In the genomic region with DNA sequence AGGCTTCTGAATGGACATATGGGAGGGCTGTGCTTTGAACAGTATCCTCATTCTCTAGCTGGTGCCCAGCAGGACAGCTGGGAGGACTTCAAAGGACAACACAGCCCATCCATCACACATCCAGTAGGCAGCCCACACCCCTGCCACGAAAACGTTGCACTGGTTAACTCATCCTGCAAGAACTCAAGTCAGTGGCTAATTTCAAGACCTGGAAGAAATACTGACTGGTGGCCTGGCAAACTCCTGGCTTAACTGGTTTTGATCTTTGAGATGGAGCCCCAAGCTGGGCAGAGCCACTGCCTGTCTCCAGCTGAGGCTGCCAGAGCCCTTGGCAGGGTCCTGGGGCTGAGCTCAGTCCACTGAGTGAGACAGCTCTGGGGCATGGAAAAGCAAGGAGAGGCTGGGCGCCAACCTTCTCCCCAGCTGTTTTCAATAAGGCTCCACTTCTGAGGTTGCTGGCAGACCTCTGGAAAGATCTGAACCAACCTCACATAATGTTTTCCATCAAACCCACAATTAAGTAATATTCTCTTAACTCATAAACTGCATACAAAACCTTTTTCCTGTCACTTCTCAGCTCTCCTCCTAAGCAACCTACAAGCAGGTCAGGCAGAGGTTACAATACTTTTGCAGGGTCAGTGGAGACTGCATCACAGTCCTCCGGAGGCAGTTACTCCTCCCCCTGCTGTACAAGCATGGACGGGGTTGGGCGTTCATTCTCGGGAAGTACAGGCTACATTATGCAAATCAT, we compare ENCODE assay signal across 11 cellular contexts.
DNase-seq lines count a peak whose midpoint lies in the region; ATAC-seq and TF ChIP-seq lines count a peak whose summit lies in the region.
"Had no signal": no experiment of that assay in that cellular context is flagged by ENCODE, and none has a peak within 500 bp of the region (broad histone marks: within the 10 kb centered on the region; RNA-seq: fewer than 3 reads in every experiment).

No MANE protein-coding gene starts in this region.

- TF ChIP-seq CTCF in epithelial cell of proximal tubule (conservative IDR thresholded peaks at IDR 0.05; ENCODE audit: low read depth, low read length) (peak; percentile 13), nephron (IDR thresholded peaks at IDR 0.05; ENCODE audit: unreplicated experiment in 3 of 3) (no peak)

- no peaks in the 10 kb centered on the region for H3K36me3 Mint-ChIP-seq in nephron (ENCODE audit: low read depth)

- H3K9me3 Mint-ChIP-seq in nephron = no peaks in the 10 kb centered on the region

- no peak for ATAC-seq in HG02759 (IDR thresholded peaks at IDR 0.05; ENCODE audit: unreplicated experiment)
- ATAC-seq: GM12878 had no signal

- peak overlapping the region in 2 of 3 experiments; percentile 1 to 62 for H3K27ac Mint-ChIP-seq in nephron

- no peak overlapping the region for H3K4me3 Mint-ChIP-seq in nephron

- no peak overlapping the region for H3K4me3 ChIP-seq in epithelial cell of proximal tubule (ENCODE audit: low read depth, low read length)
- H3K4me3 ChIP-seq: gastrocnemius medialis, GM12878 had no signal

- no peaks in the 10 kb centered on the region for H3K27me3 Mint-ChIP-seq in nephron (ENCODE audit: low read depth)

- DNase-seq in A172 (ENCODE audit: low spot score) = peak; percentile 94
- peak; percentile 7 for DNase-seq in NCI-H2227 (lab: John Stamatoyannopoulos, UW; ENCODE audit: unreplicated experiment)
- no peak for DNase-seq in epithelial cell of proximal tubule (ENCODE audit: low read depth)
- DNase-seq in NK-92 treated with Interleukin-12 subunit alpha and Interleukin-12 subunit beta, amount 100 ng/mL, for 24 hours (lab: John Stamatoyannopoulos, UW) = no peak
- DNase-seq in CD1c-positive myeloid dendritic cell (ENCODE audit: extremely low spot score) = no peak
- no peak for DNase-seq in NCI-H2107 (lab: John Stamatoyannopoulos, UW)
- DNase-seq: gastrocnemius medialis, NCI-H1092 treated with DMSO at 0.1 percent for 48 hours had no signal

- peaks cover 25% of the 10 kb centered on the region for H3K4me1 Mint-ChIP-seq in nephron

Comparison
In these comparisons a context has a peak if more than half of its experiments do, and no peak if none do; other contexts are left out.
1. DNase-seq: peak in A172 (single experiment) and NCI-H2227 (single experiment); none in epithelial cell of proximal tubule (single experiment), NK-92 treated with Interleukin-12 subunit alpha and Interleukin-12 subunit beta, amount 100 ng/mL, for 24 hours (single experiment), CD1c-positive myeloid dendritic cell (single experiment) and NCI-H2107 (single experiment).